In genomic region chr5:19547640-19548039, GRCh38 we compare ENCODE assay signal across 15 cellular contexts.
DNase-seq lines count a peak whose midpoint lies in the region; ATAC-seq and TF ChIP-seq lines count a peak whose summit lies in the region.
"Had no signal": no experiment of that assay in that cellular context is flagged by ENCODE, and none has a peak within 500 bp of the region (broad histone marks: within the 10 kb centered on the region; RNA-seq: fewer than 3 reads in every experiment).

No MANE protein-coding gene starts in this region.

- no peak overlapping the region for H3K4me3 ChIP-seq in epithelial cell of esophagus (ENCODE audit: low read length)
- no peak overlapping the region for H3K4me3 ChIP-seq in coronary artery
- H3K4me3 ChIP-seq: esophagus muscularis mucosa, GM12878, mucosa of descending colon, testis had no signal

- DNase-seq in ELR (ENCODE audit: low read depth) = peak; percentile 15
- DNase-seq in OCI-M1 (lab: John Stamatoyannopoulos, UW) = peak; percentile 10
- DNase-seq in epithelial cell of esophagus (ENCODE audit: low read depth) = peak; percentile 39
- peak; percentile 17 for DNase-seq in middle frontal gyrus (ENCODE audit: extremely low spot score, low spot score)
- DNase-seq in DMS79 (lab: John Stamatoyannopoulos, UW) = no peak
- no peak for DNase-seq in coronary artery (ENCODE audit: low spot score)
- no peak for DNase-seq in NCI-H1105 (lab: John Stamatoyannopoulos, UW)
- DNase-seq: activated CD4-positive, CD25-positive, alpha-beta regulatory T cell; AML-193; mucosa of descending colon; testis had no signal

- no peak for ATAC-seq in GM19328 (IDR thresholded peaks at IDR 0.05; ENCODE audit: unreplicated experiment)
- ATAC-seq: activated naive CD4-positive, alpha-beta T cell treated with anti-CD3 and anti-CD28 coated beads, Interleukin-2, amount 50 U/mL, for 72 hours; GM12878; mucosa of descending colon had no signal

- no peak overlapping the region for H3K27ac ChIP-seq in coronary artery
- H3K27ac ChIP-seq: esophagus muscularis mucosa, testis had no signal

- TF ChIP-seq CTCF in epithelial cell of esophagus (IDR thresholded peaks at IDR 0.05; ENCODE audit: insufficient read depth, low read depth, low read length, missing control alignments) (no peak), coronary artery (IDR thresholded peaks at IDR 0.05) (no peak)

Comparison
In these comparisons a context has a peak if more than half of its experiments do, and no peak if none do; other contexts are left out.
1. DNase-seq: peak in ELR (single experiment), OCI-M1 (single experiment), epithelial cell of esophagus (single experiment) and middle frontal gyrus (single experiment); none in DMS79 (single experiment), coronary artery (single experiment) and NCI-H1105 (single experiment).